Comparison of ENCODE assay signal across 1 cellular context in the genomic region with DNA sequence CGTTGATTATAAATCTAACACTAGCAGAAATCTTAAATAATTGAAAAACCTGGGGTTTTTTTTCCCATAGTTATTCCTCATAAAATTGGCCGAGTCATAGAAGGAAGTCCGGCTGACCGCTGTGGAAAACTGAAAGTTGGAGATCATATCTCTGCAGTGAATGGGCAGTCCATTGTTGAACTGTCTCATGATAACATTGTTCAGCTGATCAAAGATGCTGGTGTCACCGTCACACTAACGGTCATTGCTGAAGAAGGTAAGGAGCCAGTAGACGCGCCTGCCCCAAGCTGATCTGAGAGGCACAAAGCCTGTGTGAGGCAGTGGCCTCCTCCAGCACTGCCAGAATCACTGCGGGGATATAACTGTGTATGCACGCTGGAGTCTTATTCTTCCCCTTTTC.
TF ChIP-seq lines count a peak whose summit lies in the region.

No MANE protein-coding gene starts in this region.

TF ChIP-seq in K562, 482 proteins besides CTCF, POLR2A, EP300 and RAD21 (continued from another document and continues in another):
- TF ChIP-seq, protein P1, sequence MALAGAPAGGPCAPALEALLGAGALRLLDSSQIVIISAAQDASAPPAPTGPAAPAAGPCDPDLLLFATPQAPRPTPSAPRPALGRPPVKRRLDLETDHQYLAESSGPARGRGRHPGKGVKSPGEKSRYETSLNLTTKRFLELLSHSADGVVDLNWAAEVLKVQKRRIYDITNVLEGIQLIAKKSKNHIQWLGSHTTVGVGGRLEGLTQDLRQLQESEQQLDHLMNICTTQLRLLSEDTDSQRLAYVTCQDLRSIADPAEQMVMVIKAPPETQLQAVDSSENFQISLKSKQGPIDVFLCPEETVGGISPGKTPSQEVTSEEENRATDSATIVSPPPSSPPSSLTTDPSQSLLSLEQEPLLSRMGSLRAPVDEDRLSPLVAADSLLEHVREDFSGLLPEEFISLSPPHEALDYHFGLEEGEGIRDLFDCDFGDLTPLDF (CRISPR knock-in tag; IDR thresholded peaks at IDR 0.05): no peak
- TF ChIP-seq CHAMP1 (IDR thresholded peaks at IDR 0.05): peak; percentile 87
- TF ChIP-seq CEBPG (CRISPR knock-in tag; IDR thresholded peaks at IDR 0.05): no peak
- no peak for TF ChIP-seq CEBPG (tag; conservative IDR thresholded peaks at IDR 0.05 in 1 of 2, IDR thresholded peaks at IDR 0.05 in 1 of 2)
- peak; percentile 24 for TF ChIP-seq CUX1 (CRISPR knock-in tag; IDR thresholded peaks at IDR 0.05)
- TF ChIP-seq PHF21A (IDR thresholded peaks at IDR 0.05; ENCODE audit: borderline replicate concordance, low read depth): no peak
- no peak for TF ChIP-seq HINFP (tag; conservative IDR thresholded peaks at IDR 0.05; ENCODE audit: low read depth)
- no peak for TF ChIP-seq ZNF583 (CRISPR knock-in tag; IDR thresholded peaks at IDR 0.05)
- 0 out of 2 replicates have a peak, but pooled peaks have one; percentile 17 for TF ChIP-seq MBD2 (IDR thresholded peaks at IDR 0.05; ENCODE audit: borderline replicate concordance, low read depth)
- no peak for TF ChIP-seq GABPB2 (CRISPR knock-in tag; conservative IDR thresholded peaks at IDR 0.05)
- TF ChIP-seq TFAP4 (CRISPR knock-in tag; IDR thresholded peaks at IDR 0.05; ENCODE audit: borderline replicate concordance): peak; percentile 76
- TF ChIP-seq CREM (IDR thresholded peaks at IDR 0.05; ENCODE audit: low read depth): peak; percentile 82
- peak; percentile 58 for TF ChIP-seq FOSL1 (tag; conservative IDR thresholded peaks at IDR 0.05)
- no peak for TF ChIP-seq HDGF (IDR thresholded peaks at IDR 0.05)
- TF ChIP-seq CBFA2T2 (conservative IDR thresholded peaks at IDR 0.05): no peak
- TF ChIP-seq SMARCA4 (IDR thresholded peaks at IDR 0.05): peak; percentile 75; the same call in 1 of the 2 replicates
- TF ChIP-seq DDX20 (tag; IDR thresholded peaks at IDR 0.05; ENCODE audit: low read depth): no peak
- TF ChIP-seq, protein P2, sequence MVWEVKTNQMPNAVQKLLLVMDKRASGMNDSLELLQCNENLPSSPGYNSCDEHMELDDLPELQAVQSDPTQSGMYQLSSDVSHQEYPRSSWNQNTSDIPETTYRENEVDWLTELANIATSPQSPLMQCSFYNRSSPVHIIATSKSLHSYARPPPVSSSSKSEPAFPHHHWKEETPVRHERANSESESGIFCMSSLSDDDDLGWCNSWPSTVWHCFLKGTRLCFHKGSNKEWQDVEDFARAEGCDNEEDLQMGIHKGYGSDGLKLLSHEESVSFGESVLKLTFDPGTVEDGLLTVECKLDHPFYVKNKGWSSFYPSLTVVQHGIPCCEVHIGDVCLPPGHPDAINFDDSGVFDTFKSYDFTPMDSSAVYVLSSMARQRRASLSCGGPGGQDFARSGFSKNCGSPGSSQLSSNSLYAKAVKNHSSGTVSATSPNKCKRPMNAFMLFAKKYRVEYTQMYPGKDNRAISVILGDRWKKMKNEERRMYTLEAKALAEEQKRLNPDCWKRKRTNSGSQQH (CRISPR knock-in tag; IDR thresholded peaks at IDR 0.05): no peak
- no peak for TF ChIP-seq KLF1 (tag; IDR thresholded peaks at IDR 0.05)
- peak; percentile 25; the same call in 1 of the 2 replicates for TF ChIP-seq GABPA (tag; conservative IDR thresholded peaks at IDR 0.05; ENCODE audit: low read depth)
- peak; percentile 79 for TF ChIP-seq JUND (IDR thresholded peaks at IDR 0.05; ENCODE audit: borderline replicate concordance, low read depth, low read length)
- TF ChIP-seq JUND (tag; IDR thresholded peaks at IDR 0.05; ENCODE audit: borderline replicate concordance, low read depth, low read length): peak; percentile 62; the same call in 2 of the 3 replicates
- TF ChIP-seq KAT2B (IDR thresholded peaks at IDR 0.05; ENCODE audit: low read depth, low read length): no peak
- no peak for TF ChIP-seq HMG20A (CRISPR knock-in tag; conservative IDR thresholded peaks at IDR 0.05)
- TF ChIP-seq ZNF165 (CRISPR knock-in tag; IDR thresholded peaks at IDR 0.05; ENCODE audit: borderline replicate concordance): no peak
- no peak for TF ChIP-seq PRPF4 (IDR thresholded peaks at IDR 0.05; ENCODE audit: insufficient read depth, low read depth, low read length, poor library complexity, severe bottlenecking)
- no peak for TF ChIP-seq TEAD1 (CRISPR knock-in tag; IDR thresholded peaks at IDR 0.05)
- peak; percentile 45; the same call in 1 of the 2 replicates for TF ChIP-seq LEF1 (IDR thresholded peaks at IDR 0.05)
- no peak for TF ChIP-seq ZNF217 (CRISPR knock-in tag; IDR thresholded peaks at IDR 0.05)
- no peak for TF ChIP-seq FOXJ3 (CRISPR knock-in tag; IDR thresholded peaks at IDR 0.05)
- TF ChIP-seq ATF7 (IDR thresholded peaks at IDR 0.05): peak; percentile 73; the same call in 1 of the 2 replicates
- TF ChIP-seq DNMT1 (IDR thresholded peaks at IDR 0.05): no peak
- no peak for TF ChIP-seq ZNF384 (IDR thresholded peaks at IDR 0.05; ENCODE audit: low read depth, low read length)
- TF ChIP-seq, protein P3, sequence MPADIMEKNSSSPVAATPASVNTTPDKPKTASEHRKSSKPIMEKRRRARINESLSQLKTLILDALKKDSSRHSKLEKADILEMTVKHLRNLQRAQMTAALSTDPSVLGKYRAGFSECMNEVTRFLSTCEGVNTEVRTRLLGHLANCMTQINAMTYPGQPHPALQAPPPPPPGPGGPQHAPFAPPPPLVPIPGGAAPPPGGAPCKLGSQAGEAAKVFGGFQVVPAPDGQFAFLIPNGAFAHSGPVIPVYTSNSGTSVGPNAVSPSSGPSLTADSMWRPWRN (IDR thresholded peaks at IDR 0.05; ENCODE audit: low read depth): peak; percentile 13; the same call in 1 of the 2 replicates
- TF ChIP-seq ZNF184 (CRISPR knock-in tag; IDR thresholded peaks at IDR 0.05): no peak
- no peak for TF ChIP-seq ZKSCAN1 (IDR thresholded peaks at IDR 0.05; ENCODE audit: low read depth, low read length)
- peak in 1 of 2 experiments; percentile 15 for TF ChIP-seq AFF1 (IDR thresholded peaks at IDR 0.05; ENCODE audit: low read depth in 1 of 2, partially characterized antibody in 2 of 2)
- TF ChIP-seq, protein P4, sequence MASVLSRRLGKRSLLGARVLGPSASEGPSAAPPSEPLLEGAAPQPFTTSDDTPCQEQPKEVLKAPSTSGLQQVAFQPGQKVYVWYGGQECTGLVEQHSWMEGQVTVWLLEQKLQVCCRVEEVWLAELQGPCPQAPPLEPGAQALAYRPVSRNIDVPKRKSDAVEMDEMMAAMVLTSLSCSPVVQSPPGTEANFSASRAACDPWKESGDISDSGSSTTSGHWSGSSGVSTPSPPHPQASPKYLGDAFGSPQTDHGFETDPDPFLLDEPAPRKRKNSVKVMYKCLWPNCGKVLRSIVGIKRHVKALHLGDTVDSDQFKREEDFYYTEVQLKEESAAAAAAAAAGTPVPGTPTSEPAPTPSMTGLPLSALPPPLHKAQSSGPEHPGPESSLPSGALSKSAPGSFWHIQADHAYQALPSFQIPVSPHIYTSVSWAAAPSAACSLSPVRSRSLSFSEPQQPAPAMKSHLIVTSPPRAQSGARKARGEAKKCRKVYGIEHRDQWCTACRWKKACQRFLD (CRISPR knock-in tag; IDR thresholded peaks at IDR 0.05): peak; percentile 82
- TF ChIP-seq, protein P5, sequence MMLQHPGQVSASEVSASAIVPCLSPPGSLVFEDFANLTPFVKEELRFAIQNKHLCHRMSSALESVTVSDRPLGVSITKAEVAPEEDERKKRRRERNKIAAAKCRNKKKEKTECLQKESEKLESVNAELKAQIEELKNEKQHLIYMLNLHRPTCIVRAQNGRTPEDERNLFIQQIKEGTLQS (IDR thresholded peaks at IDR 0.05): peak; percentile 16; the same call in 1 of the 2 replicates
- TF ChIP-seq, protein P5 (CRISPR knock-in tag; conservative IDR thresholded peaks at IDR 0.05): no peak
- TF ChIP-seq MED1 (CRISPR knock-in tag; IDR thresholded peaks at IDR 0.05; ENCODE audit: borderline replicate concordance): no peak
- TF ChIP-seq HIVEP1 (CRISPR knock-in tag; IDR thresholded peaks at IDR 0.05): no peak
